22 cellular contexts compared by ENCODE assay signal in genomic region chr5:132832612-132833011, GRCh38. TPM values are rescaled to one million over a fixed set of nuclear protein-coding genes. Genes with fewer than 3 reads are reported as not detected.
"Had no signal": no experiment of that assay in that cellular context is flagged by ENCODE, and none has a peak within 500 bp of the region (broad histone marks: within the 10 kb centered on the region; RNA-seq: fewer than 3 reads in every experiment).

No MANE protein-coding gene starts in this region.

- H3K27ac ChIP-seq: skin epidermis, tibial artery, uterus had no signal

- H3K4me1 ChIP-seq: uterus had no signal

- H3K9me3 Mint-ChIP-seq: activated naive CD8-positive, alpha-beta T cell treated with anti-CD3 and anti-CD28 coated beads for 36 hours; effector memory CD8-positive, alpha-beta T cell; T-helper 2 cell treated with Interferon-gamma antibody and Interleukin-4, amounts not matched to agents 5 μg/mL and 100 μg/mL, for 36 hours had no signal

- H3K9me3 ChIP-seq: prostate gland, tibial artery, uterus had no signal

- H3K4me3 Mint-ChIP-seq: activated CD8-positive, alpha-beta memory T cell treated with anti-CD3 and anti-CD28 coated beads, Interleukin-2, amount 10 ng/mL, durations not matched to agents 7 days and 5 days; activated naive CD8-positive, alpha-beta T cell treated with anti-CD3 and anti-CD28 coated beads for 36 hours; T-helper 2 cell treated with Interferon-gamma antibody and Interleukin-4, amounts not matched to agents 5 μg/mL and 100 μg/mL, for 36 hours had no signal

- H3K27ac Mint-ChIP-seq: activated CD8-positive, alpha-beta memory T cell treated with anti-CD3 and anti-CD28 coated beads, Interleukin-2, amount 10 ng/mL, durations not matched to agents 7 days and 5 days; activated naive CD8-positive, alpha-beta T cell treated with anti-CD3 and anti-CD28 coated beads for 36 hours; effector memory CD8-positive, alpha-beta T cell; T-helper 2 cell treated with Interferon-gamma antibody and Interleukin-4, amounts not matched to agents 5 μg/mL and 100 μg/mL, for 36 hours had no signal

- DNase-seq: activated CD4-positive, alpha-beta T cell treated with anti-CD3 and anti-CD28 coated beads, Interleukin-2, amount 50 U/mL, for 48 hours; activated CD8-positive, alpha-beta memory T cell treated with anti-CD3 and anti-CD28 coated beads, Interleukin-2, amount 10 ng/mL, durations not matched to agents 7 days and 5 days; activated effector memory CD4-positive, alpha-beta T cell treated with Interleukin-2 at 50 U/mL for 16 hours; activated naive CD8-positive, alpha-beta T cell treated with anti-CD3 and anti-CD28 coated beads for 36 hours; activated T-cell treated with anti-CD3 and anti-CD28 coated beads, Interleukin-2, amount 50 U/mL, for 1 hour; anterior cingulate cortex; dermis blood vessel endothelial cell; effector memory CD8-positive, alpha-beta T cell; foreskin melanocyte; head of caudate nucleus; midbrain; nucleus accumbens; right cardiac atrium; stimulated activated CD4-positive, alpha-beta T cell treated with anti-CD3 and anti-CD28 coated beads, Interleukin-15, amount 100 ng/mL, for 24 hours; stimulated activated CD4-positive, alpha-beta T cell treated with anti-CD3 and anti-CD28 coated beads, Interleukin-4, amount 100 ng/mL, for 24 hours; stimulated activated naive CD4-positive, alpha-beta T cell; tibial artery; uterus had no signal

- ATAC-seq: activated CD4-positive, CD25-positive, alpha-beta regulatory T cell treated with anti-CD3 and anti-CD28 coated beads, Interleukin-2, amount 50 U/mL, for 24 hours; activated CD8-positive, alpha-beta memory T cell treated with anti-CD3 and anti-CD28 coated beads, Interleukin-2, amount 10 ng/mL, durations not matched to agents 7 days and 5 days; effector memory CD8-positive, alpha-beta T cell; right cardiac atrium had no signal

- H3K36me3 ChIP-seq: prostate gland, tibial artery, uterus had no signal

- H3K36me3 Mint-ChIP-seq: activated CD8-positive, alpha-beta memory T cell treated with anti-CD3 and anti-CD28 coated beads, Interleukin-2, amount 10 ng/mL, durations not matched to agents 7 days and 5 days; activated naive CD8-positive, alpha-beta T cell treated with anti-CD3 and anti-CD28 coated beads for 36 hours had no signal

- H3K27me3 ChIP-seq: tibial artery, uterus had no signal

- H3K4me3 ChIP-seq: prostate gland, skin epidermis, tibial artery, uterus had no signal

RNA-seq across cellular contexts. Expression of gene SOWAHA, which starts 19.5 kb away (rescaled TPM):
- total RNA-seq: dermis blood vessel endothelial cell had no signal

RNA-seq across cellular contexts. Expression of gene GDF9, which starts 33.7 kb away (rescaled TPM):
- total RNA-seq: dermis blood vessel endothelial cell had no signal
